7 cellular contexts compared by ENCODE assay signal in genomic region chr13:94366677-94367076, GRCh38.
"Had no signal": no experiment of that assay in that cellular context is flagged by ENCODE, and none has a peak within 500 bp of the region (broad histone marks: within the 10 kb centered on the region; RNA-seq: fewer than 3 reads in every experiment).

No MANE protein-coding gene starts in this region.

- H3K4me3 ChIP-seq: K562 had no signal

- H3K9me3 Mint-ChIP-seq: IgD-negative memory B cell had no signal

- H3K27ac ChIP-seq: HL-60 had no signal

- H3K27ac Mint-ChIP-seq: IgD-negative memory B cell had no signal

- H3K4me3 Mint-ChIP-seq: IgD-negative memory B cell had no signal

- ATAC-seq: HepG2, K562 had no signal

- DNase-seq: IMR-90, KBM-7, KG1 had no signal

- H3K36me3 Mint-ChIP-seq: IgD-negative memory B cell had no signal
